In the genomic region with DNA sequence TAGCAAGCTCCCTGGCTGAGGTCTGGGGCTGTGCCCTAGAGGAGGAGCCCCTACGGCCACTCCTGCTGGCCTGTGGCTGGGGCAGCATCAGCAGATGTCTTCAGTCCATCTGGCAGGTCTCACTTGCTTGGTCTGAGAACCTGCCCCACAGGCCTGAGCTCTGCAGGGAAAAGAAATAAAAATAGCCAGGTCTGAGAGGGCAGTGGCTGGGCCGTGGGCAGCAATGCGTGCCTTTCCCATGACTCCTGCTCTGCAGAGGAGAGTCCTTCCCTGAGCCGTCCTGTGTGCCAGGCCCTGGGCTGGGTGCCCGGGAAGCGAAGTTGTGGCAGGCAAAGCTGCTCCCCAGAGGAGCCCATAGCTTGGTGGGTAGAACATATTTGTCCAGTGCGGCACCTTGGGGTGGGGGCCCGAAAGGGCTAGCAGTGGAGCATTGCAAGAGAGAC, we compare ENCODE assay signal across 1 cellular context.
TF ChIP-seq lines count a peak whose summit lies in the region.

No MANE protein-coding gene starts in this region.

TF ChIP-seq in IMR-90, 13 proteins besides CTCF, POLR2A, EP300 and RAD21 (continued from another document):
- no peak for TF ChIP-seq RCOR1 (IDR thresholded peaks at IDR 0.05; ENCODE audit: insufficient replicate concordance, low read length)
- no peak for TF ChIP-seq BHLHE40 (IDR thresholded peaks at IDR 0.05; ENCODE audit: low read depth, low read length)
- no peak for TF ChIP-seq SMC3 (IDR thresholded peaks at IDR 0.05; ENCODE audit: low read depth, low read length)
- no peak for TF ChIP-seq CEBPB (IDR thresholded peaks at IDR 0.05; ENCODE audit: low read depth, low read length)
- no peak for TF ChIP-seq RFX5 (IDR thresholded peaks at IDR 0.05; ENCODE audit: low read depth, low read length)
- TF ChIP-seq MXI1 (IDR thresholded peaks at IDR 0.05; ENCODE audit: borderline replicate concordance, low read depth, low read length): no peak
- TF ChIP-seq MAFK (IDR thresholded peaks at IDR 0.05; ENCODE audit: low read depth, low read length): no peak
- TF ChIP-seq NFE2L2 (IDR thresholded peaks at IDR 0.05; ENCODE audit: low read depth, low read length): no peak
- TF ChIP-seq USF2 (IDR thresholded peaks at IDR 0.05; ENCODE audit: low read depth, low read length): no peak
- TF ChIP-seq MAZ (IDR thresholded peaks at IDR 0.05; ENCODE audit: borderline replicate concordance, low read depth, low read length): no peak
